In the genomic region with DNA sequence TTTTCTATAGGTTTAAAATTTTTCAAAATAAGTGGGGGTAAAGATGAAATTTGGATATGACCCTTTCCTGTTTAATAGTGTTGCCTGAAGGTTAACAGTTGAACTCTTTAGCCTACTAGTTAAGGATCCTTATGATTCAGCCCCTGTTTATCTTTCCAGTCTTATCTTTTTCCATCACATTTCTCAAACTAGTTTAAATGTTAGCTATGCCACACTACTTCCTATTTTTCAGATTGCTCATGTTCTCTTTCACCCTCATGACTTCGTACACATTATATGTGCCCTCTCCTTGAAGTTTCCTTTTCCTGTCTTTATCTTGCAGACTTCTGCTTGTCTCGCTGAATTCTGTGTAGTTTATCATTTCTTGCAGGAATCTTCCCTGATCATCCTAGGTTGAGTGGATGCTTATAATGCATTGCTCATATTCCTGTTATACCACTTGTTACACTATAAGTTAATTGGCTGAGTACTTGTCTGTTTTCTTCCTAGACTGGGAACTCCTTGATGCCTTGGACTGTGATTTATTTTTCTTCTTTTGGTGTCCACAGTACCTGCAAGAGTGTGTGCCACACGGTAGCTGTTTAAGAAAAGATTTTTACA, we compare ENCODE assay signal across 1 cellular context.
TF ChIP-seq lines count a peak whose summit lies in the region.

No MANE protein-coding gene starts in this region.

TF ChIP-seq in SK-N-SH, 30 proteins besides CTCF, POLR2A, EP300 and RAD21 (continued from another document):
- TF ChIP-seq, protein P1, sequence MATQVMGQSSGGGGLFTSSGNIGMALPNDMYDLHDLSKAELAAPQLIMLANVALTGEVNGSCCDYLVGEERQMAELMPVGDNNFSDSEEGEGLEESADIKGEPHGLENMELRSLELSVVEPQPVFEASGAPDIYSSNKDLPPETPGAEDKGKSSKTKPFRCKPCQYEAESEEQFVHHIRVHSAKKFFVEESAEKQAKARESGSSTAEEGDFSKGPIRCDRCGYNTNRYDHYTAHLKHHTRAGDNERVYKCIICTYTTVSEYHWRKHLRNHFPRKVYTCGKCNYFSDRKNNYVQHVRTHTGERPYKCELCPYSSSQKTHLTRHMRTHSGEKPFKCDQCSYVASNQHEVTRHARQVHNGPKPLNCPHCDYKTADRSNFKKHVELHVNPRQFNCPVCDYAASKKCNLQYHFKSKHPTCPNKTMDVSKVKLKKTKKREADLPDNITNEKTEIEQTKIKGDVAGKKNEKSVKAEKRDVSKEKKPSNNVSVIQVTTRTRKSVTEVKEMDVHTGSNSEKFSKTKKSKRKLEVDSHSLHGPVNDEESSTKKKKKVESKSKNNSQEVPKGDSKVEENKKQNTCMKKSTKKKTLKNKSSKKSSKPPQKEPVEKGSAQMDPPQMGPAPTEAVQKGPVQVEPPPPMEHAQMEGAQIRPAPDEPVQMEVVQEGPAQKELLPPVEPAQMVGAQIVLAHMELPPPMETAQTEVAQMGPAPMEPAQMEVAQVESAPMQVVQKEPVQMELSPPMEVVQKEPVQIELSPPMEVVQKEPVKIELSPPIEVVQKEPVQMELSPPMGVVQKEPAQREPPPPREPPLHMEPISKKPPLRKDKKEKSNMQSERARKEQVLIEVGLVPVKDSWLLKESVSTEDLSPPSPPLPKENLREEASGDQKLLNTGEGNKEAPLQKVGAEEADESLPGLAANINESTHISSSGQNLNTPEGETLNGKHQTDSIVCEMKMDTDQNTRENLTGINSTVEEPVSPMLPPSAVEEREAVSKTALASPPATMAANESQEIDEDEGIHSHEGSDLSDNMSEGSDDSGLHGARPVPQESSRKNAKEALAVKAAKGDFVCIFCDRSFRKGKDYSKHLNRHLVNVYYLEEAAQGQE (IDR thresholded peaks at IDR 0.05; ENCODE audit: low read depth, low read length), result no peak
- TF ChIP-seq, protein P2, sequence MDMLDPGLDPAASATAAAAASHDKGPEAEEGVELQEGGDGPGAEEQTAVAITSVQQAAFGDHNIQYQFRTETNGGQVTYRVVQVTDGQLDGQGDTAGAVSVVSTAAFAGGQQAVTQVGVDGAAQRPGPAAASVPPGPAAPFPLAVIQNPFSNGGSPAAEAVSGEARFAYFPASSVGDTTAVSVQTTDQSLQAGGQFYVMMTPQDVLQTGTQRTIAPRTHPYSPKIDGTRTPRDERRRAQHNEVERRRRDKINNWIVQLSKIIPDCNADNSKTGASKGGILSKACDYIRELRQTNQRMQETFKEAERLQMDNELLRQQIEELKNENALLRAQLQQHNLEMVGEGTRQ (IDR thresholded peaks at IDR 0.05; ENCODE audit: borderline replicate concordance, low read depth, low read length), result no peak
- TF ChIP-seq, protein P3, sequence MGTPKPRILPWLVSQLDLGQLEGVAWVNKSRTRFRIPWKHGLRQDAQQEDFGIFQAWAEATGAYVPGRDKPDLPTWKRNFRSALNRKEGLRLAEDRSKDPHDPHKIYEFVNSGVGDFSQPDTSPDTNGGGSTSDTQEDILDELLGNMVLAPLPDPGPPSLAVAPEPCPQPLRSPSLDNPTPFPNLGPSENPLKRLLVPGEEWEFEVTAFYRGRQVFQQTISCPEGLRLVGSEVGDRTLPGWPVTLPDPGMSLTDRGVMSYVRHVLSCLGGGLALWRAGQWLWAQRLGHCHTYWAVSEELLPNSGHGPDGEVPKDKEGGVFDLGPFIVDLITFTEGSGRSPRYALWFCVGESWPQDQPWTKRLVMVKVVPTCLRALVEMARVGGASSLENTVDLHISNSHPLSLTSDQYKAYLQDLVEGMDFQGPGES (IDR thresholded peaks at IDR 0.05; ENCODE audit: low read depth, low read length), result no peak
- TF ChIP-seq TAF1 (IDR thresholded peaks at IDR 0.05; ENCODE audit: borderline replicate concordance, low read depth, low read length) (no peak), FOSL2 (IDR thresholded peaks at IDR 0.05; ENCODE audit: borderline replicate concordance, low read depth) (peak; percentile 18; the same call in 1 of the 2 replicates), GABPA (IDR thresholded peaks at IDR 0.05; ENCODE audit: low read depth) (no peak), JUND (IDR thresholded peaks at IDR 0.05) (peak; percentile 14; the same call in 1 of the 2 replicates), YY1 (IDR thresholded peaks at IDR 0.05; ENCODE audit: low read depth) (no peak)
- TF ChIP-seq, protein P4, sequence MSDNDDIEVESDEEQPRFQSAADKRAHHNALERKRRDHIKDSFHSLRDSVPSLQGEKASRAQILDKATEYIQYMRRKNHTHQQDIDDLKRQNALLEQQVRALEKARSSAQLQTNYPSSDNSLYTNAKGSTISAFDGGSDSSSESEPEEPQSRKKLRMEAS (IDR thresholded peaks at IDR 0.05; ENCODE audit: low read depth), result no peak
